In genomic region chr2:217415316-217415715, GRCh38 we compare ENCODE assay signal across 17 cellular contexts.
A peak's percentile ranks its signal among the peaks of the same experiment; 100 is the strongest.
DNase-seq lines count a peak whose midpoint lies in the region; ATAC-seq, FAIRE-seq and TF ChIP-seq lines count a peak whose summit lies in the region.
"Had no signal": no experiment of that assay in that cellular context is flagged by ENCODE, and none has a peak within 500 bp of the region (broad histone marks: within the 10 kb centered on the region; RNA-seq: fewer than 3 reads in every experiment).

No MANE protein-coding gene starts in this region.

- H3K9me3 Mint-ChIP-seq in activated naive CD4-positive, alpha-beta T cell treated with anti-CD3 and anti-CD28 coated beads, Interleukin-2, amount 50 U/mL, for 72 hours: no peaks in the 10 kb centered on the region
- H3K9me3 Mint-ChIP-seq: activated T-cell treated with anti-CD3 and anti-CD28 coated beads, Interleukin-2, amount 50 U/mL, for 72 hours had no signal

- no peak for TF ChIP-seq CTCF in pancreas (IDR thresholded peaks at IDR 0.05)

- H3K36me3 Mint-ChIP-seq in activated naive CD4-positive, alpha-beta T cell treated with anti-CD3 and anti-CD28 coated beads, Interleukin-2, amount 50 U/mL, for 72 hours: no peaks in the 10 kb centered on the region
- H3K36me3 Mint-ChIP-seq: brain had no signal

- peak; percentile 91 for ATAC-seq in GM21825 (IDR thresholded peaks at IDR 0.05; ENCODE audit: unreplicated experiment)
- ATAC-seq in HG03280 (IDR thresholded peaks at IDR 0.05; ENCODE audit: unreplicated experiment): peak; percentile 88
- ATAC-seq in pancreas: no peak
- no peak for ATAC-seq in activated naive CD4-positive, alpha-beta T cell treated with anti-CD3 and anti-CD28 coated beads, Interleukin-2, amount 50 U/mL, for 72 hours
- ATAC-seq: activated T-cell treated with anti-CD3 and anti-CD28 coated beads, Interleukin-2, amount 50 U/mL, for 72 hours; heart right ventricle had no signal

- no peak overlapping the region for H3K27ac ChIP-seq in pancreas
- H3K27ac ChIP-seq: heart right ventricle, KMS-11 had no signal

- FAIRE-seq in pancreas (lab: Jason Lieb, UNC): peak; percentile 54

- DNase-seq in GM19238 (ENCODE audit: insufficient read length, low spot score) (peak; percentile 13), pancreas (no peak), NCI-H1092 (lab: John Stamatoyannopoulos, UW) (no peak), NCI-H146 (lab: John Stamatoyannopoulos, UW) (no peak), inferior parietal cortex (ENCODE audit: extremely low spot score) (no peak)
- no peak for DNase-seq in activated naive CD4-positive, alpha-beta T cell treated with anti-CD3 and anti-CD28 coated beads, Interleukin-2, amount 50 U/mL, for 72 hours (ENCODE audit: low spot score in 2 of 2)
- DNase-seq: activated CD4-positive, CD25-positive, alpha-beta regulatory T cell; activated T-cell treated with anti-CD3 and anti-CD28 coated beads, Interleukin-2, amount 50 U/mL, for 72 hours; CD8-positive, alpha-beta memory T cell; heart right ventricle; occipital lobe; stimulated activated naive CD4-positive, alpha-beta T cell had no signal

- no peaks in the 10 kb centered on the region for H3K36me3 ChIP-seq in pancreas
- H3K36me3 ChIP-seq: heart right ventricle had no signal

- H3K27me3 ChIP-seq in pancreas: no peaks in the 10 kb centered on the region
- H3K27me3 ChIP-seq: heart right ventricle had no signal

- intact Hi-C loops in pancreas (cut with DNase I): no loop called here

- no peak overlapping the region for H3K27ac Mint-ChIP-seq in activated naive CD4-positive, alpha-beta T cell treated with anti-CD3 and anti-CD28 coated beads, Interleukin-2, amount 50 U/mL, for 72 hours
- H3K27ac Mint-ChIP-seq: activated T-cell treated with anti-CD3 and anti-CD28 coated beads, Interleukin-2, amount 50 U/mL, for 72 hours; brain; CD8-positive, alpha-beta memory T cell had no signal

- no peaks in the 10 kb centered on the region for H3K4me1 ChIP-seq in pancreas

- no peaks in the 10 kb centered on the region for H3K9me3 ChIP-seq in pancreas
- H3K9me3 ChIP-seq: heart right ventricle had no signal

- H3K4me3 ChIP-seq in pancreas: no peak overlapping the region
- H3K4me3 ChIP-seq: heart right ventricle, lung had no signal

- WGBS in pancreas, 2 donors: 64 to 73% methylated on average over 1 of the region's 1 CpG

Comparison
In these comparisons a context has a peak if more than half of its experiments do, and no peak if none do; other contexts are left out.
1. ATAC-seq: peak in GM21825 (single experiment) and HG03280 (single experiment); none in pancreas (0 of 4) and activated naive CD4-positive, alpha-beta T cell treated with anti-CD3 and anti-CD28 coated beads, Interleukin-2, amount 50 U/mL, for 72 hours (0 of 2).